12 cellular contexts compared by ENCODE assay signal in genomic region chr12:6181583-6182278, GRCh38. TPM values are rescaled to one million over a fixed set of nuclear protein-coding genes. Genes with fewer than 3 reads are reported as not detected.
A peak's percentile ranks its signal among the peaks of the same experiment; 100 is the strongest.
DNase-seq lines count a peak whose midpoint lies in the region; ATAC-seq, FAIRE-seq and TF ChIP-seq lines count a peak whose summit lies in the region.
"Had no signal": no experiment of that assay in that cellular context is flagged by ENCODE, and none has a peak within 500 bp of the region (broad histone marks: within the 10 kb centered on the region; RNA-seq: fewer than 3 reads in every experiment).

No MANE protein-coding gene starts in this region.

- H3K9me2 ChIP-seq in SK-N-SH = no peaks in the 10 kb centered on the region

- H3K4me2 ChIP-seq in SK-N-SH (peak overlapping the region; percentile 7; the same call in 1 of the 2 replicates), neural progenitor cell (no peak overlapping the region)

- H3K36me3 Mint-ChIP-seq in neural progenitor cell (no peaks in the 10 kb centered on the region), type B pancreatic cell (no peaks in the 10 kb centered on the region)
- H3K36me3 Mint-ChIP-seq: memory B cell had no signal

- H4K20me1 ChIP-seq in SK-N-SH (ENCODE audit: insufficient read depth) = no peaks in the 10 kb centered on the region
- no peaks in the 10 kb centered on the region for H4K20me1 ChIP-seq in neural progenitor cell (ENCODE audit: low read depth)

- H3K4me1 Mint-ChIP-seq in neural progenitor cell = peaks cover 20% of the 10 kb centered on the region
- H3K4me1 Mint-ChIP-seq in type B pancreatic cell (ENCODE audit: unreplicated experiment) = peaks cover 15% of the 10 kb centered on the region
- H3K4me1 Mint-ChIP-seq: activated CD4-positive, alpha-beta T cell treated with anti-CD3 and anti-CD28 coated beads for 36 hours; memory B cell had no signal

- H3F3A ChIP-seq in SK-N-SH (replicated peaks; ENCODE audit: insufficient read depth) (no peaks in the 10 kb centered on the region), neural progenitor cell (ENCODE audit: low read depth) (no peaks in the 10 kb centered on the region)

- no peaks in the 10 kb centered on the region for H3K79me2 ChIP-seq in SK-N-SH (ENCODE audit: insufficient read depth)
- H3K79me2 ChIP-seq in neural progenitor cell (ENCODE audit: low read depth) = no peaks in the 10 kb centered on the region

- TF ChIP-seq CTCF in SK-N-SH (IDR thresholded peaks at IDR 0.05) (no peak), neural progenitor cell (IDR thresholded peaks at IDR 0.05) (no peak), type B pancreatic cell (conservative IDR thresholded peaks at IDR 0.05) (no peak)

- H3K27me3 ChIP-seq in SK-N-SH (ENCODE audit: insufficient read depth) = no peaks in the 10 kb centered on the region
- no peaks in the 10 kb centered on the region for H3K27me3 ChIP-seq in neural progenitor cell

- WGBS in SK-N-SH (ENCODE audit: low lambda C conversion rate) = 88% methylated on average over 17 of the region's 17 CpGs

- H3K4me1 ChIP-seq in SK-N-SH (ENCODE audit: control insufficient read depth in 1 of 2, insufficient read depth in 2 of 2, low read depth in 1 of 2, low read length in 1 of 2) (peaks cover 10 to 44% of the 10 kb centered on the region in 2 experiments; a peak in 2 of 4 replicates), neural progenitor cell (peaks cover 11% of the 10 kb centered on the region)

- no peaks in the 10 kb centered on the region for H3K36me3 ChIP-seq in SK-N-SH (replicated peaks in 1 of 2; ENCODE audit: control insufficient read depth in 1 of 2, insufficient read depth in 2 of 2, low read length in 1 of 2)
- H3K36me3 ChIP-seq in neural progenitor cell = no peaks in the 10 kb centered on the region

- H3K27me3 Mint-ChIP-seq in neural progenitor cell (ENCODE audit: insufficient read depth, low read depth) = peaks cover 17% of the 10 kb centered on the region
- H3K27me3 Mint-ChIP-seq in type B pancreatic cell = peaks cover 4% of the 10 kb centered on the region

- H3K9me3 ChIP-seq in SK-N-SH = no peaks in the 10 kb centered on the region
- H3K9me3 ChIP-seq in neural progenitor cell (ENCODE audit: low read depth) = no peaks in the 10 kb centered on the region

- TF ChIP-seq POLR2A in H54 (IDR thresholded peaks at IDR 0.05; ENCODE audit: low read depth, low read length) = no peak

- DNase-seq in SK-N-SH (no peak), dermis blood vessel endothelial cell (peak; percentile 37), neural progenitor cell (ENCODE audit: low spot score) (no peak), type B pancreatic cell (ENCODE audit: extremely low spot score, unreplicated experiment) (no peak), NCI-H82 (lab: John Stamatoyannopoulos, UW) (no peak), H54 (ENCODE audit: insufficient read length, low spot score) (no peak)
- DNase-seq: activated CD4-positive, alpha-beta T cell treated with anti-CD3 and anti-CD28 coated beads for 36 hours; activated naive CD8-positive, alpha-beta T cell treated with anti-CD3 and anti-CD28 coated beads, Interleukin-2, amount 50 U/mL, for 24 hours; GF-D8 had no signal

- no peak overlapping the region for H3K27ac Mint-ChIP-seq in neural progenitor cell
- peak overlapping the region; percentile 76 for H3K27ac Mint-ChIP-seq in type B pancreatic cell
- H3K27ac Mint-ChIP-seq: activated CD4-positive, alpha-beta T cell treated with anti-CD3 and anti-CD28 coated beads for 36 hours; activated naive CD8-positive, alpha-beta T cell treated with anti-CD3 and anti-CD28 coated beads, Interleukin-2, amount 50 U/mL, for 24 hours; memory B cell had no signal

- H2AFZ ChIP-seq in SK-N-SH (ENCODE audit: low read depth) (no peak overlapping the region), neural progenitor cell (replicated peaks) (peak overlapping the region; percentile 65)

- H3K4me3 ChIP-seq in SK-N-SH (ENCODE audit: low read depth in 2 of 2, low read length in 1 of 2) (no peak overlapping the region), neural progenitor cell (no peak overlapping the region)

- H3K27ac ChIP-seq in SK-N-SH (ENCODE audit: low read depth in 2 of 2, low read length in 1 of 2) = peak overlapping the region in 1 of 2 experiments; percentile 83; a peak in 2 of 4 replicates
- no peak overlapping the region for H3K27ac ChIP-seq in neural progenitor cell

- H3K9ac ChIP-seq in SK-N-SH = no peak overlapping the region
- no peak overlapping the region for H3K9ac ChIP-seq in neural progenitor cell

- H3K4me3 Mint-ChIP-seq in neural progenitor cell = peak overlapping the region; percentile 71
- peak overlapping the region; percentile 72 for H3K4me3 Mint-ChIP-seq in type B pancreatic cell
- H3K4me3 Mint-ChIP-seq: activated CD4-positive, alpha-beta T cell treated with anti-CD3 and anti-CD28 coated beads for 36 hours; activated naive CD8-positive, alpha-beta T cell treated with anti-CD3 and anti-CD28 coated beads, Interleukin-2, amount 50 U/mL, for 24 hours; memory B cell had no signal

- no peak for TF ChIP-seq RAD21 in SK-N-SH (IDR thresholded peaks at IDR 0.05; ENCODE audit: low read length)

- no peak for TF ChIP-seq EP300 in SK-N-SH (IDR thresholded peaks at IDR 0.05; ENCODE audit: borderline replicate concordance in 1 of 2, low read depth in 1 of 2, low read length in 1 of 2)

- H3K9me3 Mint-ChIP-seq in neural progenitor cell (peaks cover 4% of the 10 kb centered on the region), type B pancreatic cell (no peaks in the 10 kb centered on the region)
- H3K9me3 Mint-ChIP-seq: activated naive CD8-positive, alpha-beta T cell treated with anti-CD3 and anti-CD28 coated beads, Interleukin-2, amount 50 U/mL, for 24 hours; memory B cell had no signal

- POLR2A ChIA-PET in SK-N-SH (lab: Yijun Ruan, JAX) = interaction anchor here (0.6 to 1.3 kb wide), 5 partner anchors 20 to 300 kb away, joined by 3 to 8 read pairs (median 3); no protein-coding TSS in a partner anchor

- no peak for FAIRE-seq in H54 (lab: Jason Lieb, UNC)

- ATAC-seq in SK-N-SH treated with all-trans-retinoic acid at 6 μM for 48 hours (no peak), GM19035 (IDR thresholded peaks at IDR 0.05; ENCODE audit: unreplicated experiment) (no peak)
- ATAC-seq: activated CD4-positive, alpha-beta T cell treated with anti-CD3 and anti-CD28 coated beads for 36 hours; activated naive CD8-positive, alpha-beta T cell treated with anti-CD3 and anti-CD28 coated beads, Interleukin-2, amount 50 U/mL, for 24 hours had no signal

- CTCF ChIA-PET in SK-N-SH (lab: Yijun Ruan, JAX) = interaction anchor here (0.6 to 3.9 kb wide), 8 partner anchors 9 to 103 kb away, joined by 3 to 19 read pairs (median 4); no protein-coding TSS in a partner anchor

TF ChIP-seq in SK-N-SH, 30 proteins besides CTCF, POLR2A, EP300 and RAD21 (continues in another document):
- TF ChIP-seq, protein P1, sequence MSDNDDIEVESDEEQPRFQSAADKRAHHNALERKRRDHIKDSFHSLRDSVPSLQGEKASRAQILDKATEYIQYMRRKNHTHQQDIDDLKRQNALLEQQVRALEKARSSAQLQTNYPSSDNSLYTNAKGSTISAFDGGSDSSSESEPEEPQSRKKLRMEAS (IDR thresholded peaks at IDR 0.05; ENCODE audit: low read depth) = no peak
- no peak for TF ChIP-seq IRF3 (IDR thresholded peaks at IDR 0.05; ENCODE audit: low read depth, low read length)
- no peak for TF ChIP-seq NRF1 (IDR thresholded peaks at IDR 0.05; ENCODE audit: low read depth, low read length)
- TF ChIP-seq FOXM1 (IDR thresholded peaks at IDR 0.05; ENCODE audit: low read depth) = no peak
- TF ChIP-seq TAF1 (IDR thresholded peaks at IDR 0.05; ENCODE audit: borderline replicate concordance, low read depth, low read length) = no peak
- no peak for TF ChIP-seq JUND (IDR thresholded peaks at IDR 0.05)

TF ChIP-seq in SK-N-SH treated with all-trans-retinoic acid at 6 μM for 48 hours, 23 proteins besides CTCF, POLR2A, EP300 and RAD21 (continues in another document):
- TF ChIP-seq SNAI2 (CRISPR knock-in tag; IDR thresholded peaks at IDR 0.05) (no peak), ISL1 (CRISPR knock-in tag; IDR thresholded peaks at IDR 0.05) (no peak), PATZ1 (CRISPR knock-in tag; IDR thresholded peaks at IDR 0.05; ENCODE audit: borderline replicate concordance) (no peak), ZC3H10 (CRISPR knock-in tag; IDR thresholded peaks at IDR 0.05) (no peak), GLIS3 (CRISPR knock-in tag; IDR thresholded peaks at IDR 0.05) (no peak), BACH2 (CRISPR knock-in tag; IDR thresholded peaks at IDR 0.05; ENCODE audit: borderline replicate concordance) (no peak), RARB (CRISPR knock-in tag; IDR thresholded peaks at IDR 0.05) (no peak), ZFP30 (CRISPR knock-in tag; IDR thresholded peaks at IDR 0.05) (no peak), ZNF8 (CRISPR knock-in tag; IDR thresholded peaks at IDR 0.05) (no peak)

RNA-seq across cellular contexts. Expression of gene CD9, which starts 18.5 kb away (rescaled TPM):
- 76.6 and 77.3 TPM in 2 replicates for polyA plus RNA-seq in SK-N-SH (2012; rRNA removed)
- polyA plus RNA-seq in SK-N-SH (2012; cell fraction: cytosol; rRNA removed) = 71.1 and 79.7 TPM in 2 replicates
- 33.1 and 44.1 TPM in 2 replicates for polyA plus RNA-seq in SK-N-SH (2012; cell fraction: nucleus; rRNA removed)
- total RNA-seq in dermis blood vessel endothelial cell (517 and 1,153 TPM in 2 replicates), neural progenitor cell (ENCODE audit: low replicate concordance) (3.1 and 3.6 TPM in 2 replicates), type B pancreatic cell (ENCODE audit: low replicate concordance) (120 and 807 TPM in 2 replicates)

RNA-seq across cellular contexts. Expression of gene VWF, which starts 57.3 kb away (rescaled TPM):
- 0.02 and 0.12 TPM in 2 replicates for polyA plus RNA-seq in SK-N-SH (2012; rRNA removed)
- 0.01 and 0.03 TPM in 2 replicates for polyA plus RNA-seq in SK-N-SH (2012; cell fraction: cytosol; rRNA removed)
- 0.05 and 0.06 TPM in 2 replicates for polyA plus RNA-seq in SK-N-SH (2012; cell fraction: nucleus; rRNA removed)
- 3,052 and 3,683 TPM in 2 replicates for total RNA-seq in dermis blood vessel endothelial cell
- total RNA-seq in neural progenitor cell (ENCODE audit: low replicate concordance) = 8.0 and 11.3 TPM in 2 replicates
- total RNA-seq in type B pancreatic cell (ENCODE audit: low replicate concordance) = 0.70 and 1.3 TPM in 2 replicates

Comparison
In these comparisons a context has a peak if more than half of its experiments do, and no peak if none do; other contexts are left out.
1. RNA of gene CD9, which starts 18.5 kb away (total RNA-seq): 517 to 1,153 TPM in dermis blood vessel endothelial cell and 120 to 807 TPM in type B pancreatic cell; 3.1 to 3.6 TPM in neural progenitor cell; every median in the first group is over 10 times any median in the second.
2. RNA of gene VWF, which starts 57.3 kb away (total RNA-seq): 3,052 to 3,683 TPM in dermis blood vessel endothelial cell; 8.0 to 11.3 TPM in neural progenitor cell and 0.70 to 1.3 TPM in type B pancreatic cell; every median in the first group is over 100 times any median in the second.